In the genomic region with DNA sequence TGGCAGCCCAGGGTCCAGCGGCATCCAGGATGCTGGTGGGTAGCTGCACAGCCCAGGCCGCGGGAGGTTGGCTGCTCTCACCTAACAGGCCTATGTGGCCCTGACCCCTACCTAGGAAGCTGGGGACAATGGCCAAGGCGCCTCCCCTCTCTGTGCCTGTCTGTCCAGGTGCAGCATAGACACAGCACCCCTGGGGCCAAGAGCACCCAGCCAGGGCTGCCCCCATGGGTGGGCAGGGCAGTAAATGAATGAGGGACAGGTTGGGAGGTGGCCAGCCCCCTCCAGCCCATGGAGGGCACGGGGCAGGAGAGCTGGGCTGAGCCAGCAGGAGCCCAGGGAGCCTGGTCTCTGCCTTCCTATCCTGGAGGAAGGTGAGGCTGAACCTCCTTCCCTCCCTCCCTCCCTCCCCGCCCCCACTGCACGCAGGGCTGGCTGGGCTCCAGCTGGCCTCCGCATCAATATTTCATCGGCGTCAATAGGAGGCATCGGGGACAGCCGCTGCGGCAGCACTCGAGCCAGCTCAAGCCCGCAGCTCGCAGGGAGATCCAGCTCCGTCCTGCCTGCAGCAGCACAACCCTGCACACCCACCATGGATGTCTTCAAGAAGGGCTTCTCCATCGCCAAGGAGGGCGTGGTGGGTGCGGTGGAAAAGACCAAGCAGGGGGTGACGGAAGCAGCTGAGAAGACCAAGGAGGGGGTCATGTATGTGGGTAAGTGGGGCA, we compare ENCODE assay signal across 9 cellular contexts. TPM values are rescaled to one million over a fixed set of nuclear protein-coding genes. Genes with fewer than 3 reads are reported as not detected.
DNase-seq lines count a peak whose midpoint lies in the region; ATAC-seq and TF ChIP-seq lines count a peak whose summit lies in the region.
"Had no signal": no experiment of that assay in that cellular context is flagged by ENCODE, and none has a peak within 500 bp of the region (broad histone marks: within the 10 kb centered on the region; RNA-seq: fewer than 3 reads in every experiment).

A gene (plus strand): TSS at position 491 of the 722 bp plus-strand sequence. CDS start 99 bp downstream, at position 590.

- H3K9me3 ChIP-seq in subcutaneous abdominal adipose tissue (ENCODE audit: control insufficient read depth in 5 of 5, low read length in 5 of 5) = no peaks in the 10 kb centered on the region

- H3K4me3 ChIP-seq in brain microvascular endothelial cell (ENCODE audit: low read depth, low read length) = no peak within 1 kb of the TSS
- H3K4me3 ChIP-seq in subcutaneous abdominal adipose tissue (ENCODE audit: low read depth in 1 of 5, low read length in 5 of 5) = peak within 1 kb of the TSS; percentile 72 to 85 (median 75)

- DNase-seq in NCI-H146 (lab: John Stamatoyannopoulos, UW) (peak; percentile 69), brain microvascular endothelial cell (no peak), left lobe of liver (ENCODE audit: low spot score) (peak; percentile 52), GM20000 (ENCODE audit: low spot score) (no peak), activated gamma-delta T cell (lab: John Stamatoyannopoulos, UW) (no peak)
- DNase-seq in activated CD4-positive, alpha-beta T cell treated with anti-CD3 and anti-CD28 coated beads for 1 hour = no peak

- H3K4me1 ChIP-seq in subcutaneous abdominal adipose tissue (ENCODE audit: control insufficient read depth in 5 of 5, insufficient read depth in 5 of 5, low read length in 5 of 5) = peaks cover 23 to 79% (median 79%) of the 10 kb centered on the region in 5 donors

- ATAC-seq in left lobe of liver (peak; percentile 18), GM18907 (IDR thresholded peaks at IDR 0.05; ENCODE audit: unreplicated experiment) (no peak)

- H3K27me3 ChIP-seq in brain microvascular endothelial cell (replicated peaks) (no peaks in the 10 kb centered on the region), subcutaneous abdominal adipose tissue (ENCODE audit: control insufficient read depth in 5 of 5, insufficient read depth in 4 of 5, low read length in 5 of 5) (no peaks in the 10 kb centered on the region)

- in situ Hi-C loops in brain microvascular endothelial cell (cut with HindIII; ENCODE audit: low pct_ligation_motif_present, low sequenced_read_pairs) = no loop called here

- H3K36me3 ChIP-seq in brain microvascular endothelial cell (replicated peaks) (no peaks in the 10 kb centered on the region), subcutaneous abdominal adipose tissue (ENCODE audit: control insufficient read depth in 5 of 5, insufficient read depth in 5 of 5, low read length in 5 of 5) (peaks cover 0 to 19% (median 8%) of the 10 kb centered on the region in 5 donors)

- peak within 1 kb of the TSS; percentile 32 for H3K27ac ChIP-seq in brain microvascular endothelial cell
- peak within 1 kb of the TSS; percentile 99 for H3K27ac ChIP-seq in subcutaneous abdominal adipose tissue (ENCODE audit: low read depth, low read length)

- TF ChIP-seq CTCF in brain microvascular endothelial cell (IDR thresholded peaks at IDR 0.05; ENCODE audit: low read depth, low read length, missing control alignments) = no peak
- no peak for TF ChIP-seq CTCF in GM20000 (IDR thresholded peaks at IDR 0.05; ENCODE audit: extremely low read depth, missing control alignments)

- peak within 1 kb of the TSS; percentile 38 to 88 (median 62) for H3K9ac ChIP-seq in subcutaneous abdominal adipose tissue (ENCODE audit: low read length in 5 of 5)

RNA-seq across cellular contexts. Expression of the gene that starts here (rescaled TPM):
- total RNA-seq in left lobe of liver = 2.0 TPM
- total RNA-seq: activated CD8-positive, alpha-beta memory T cell treated with anti-CD3 and anti-CD28 coated beads for 36 hours had no signal

Comparison
In these comparisons a context has a peak if more than half of its experiments do, and no peak if none do; other contexts are left out.
1. DNase-seq: peak in NCI-H146 (single experiment) and left lobe of liver (single experiment); none in brain microvascular endothelial cell (single experiment), GM20000 (single experiment), activated CD4-positive, alpha-beta T cell treated with anti-CD3 and anti-CD28 coated beads for 1 hour (single experiment) and activated gamma-delta T cell (single experiment).